In the genomic region with DNA sequence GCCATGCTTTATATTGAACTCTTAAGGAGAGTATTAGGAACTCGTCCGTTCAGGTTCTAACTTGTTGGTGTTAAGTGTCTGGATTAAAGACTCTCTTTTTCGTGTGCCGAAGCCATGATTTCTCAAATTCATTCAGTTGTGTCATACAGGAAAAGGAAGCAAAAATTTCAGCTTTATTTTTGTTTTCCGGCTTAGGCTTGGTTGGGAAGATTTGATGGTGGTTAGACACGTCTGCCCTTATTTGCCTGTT, we compare ENCODE assay signal across 8 cellular contexts. TPM values are rescaled to one million over a fixed set of nuclear protein-coding genes. Genes with fewer than 3 reads are reported as not detected.
DNase-seq lines count a peak whose midpoint lies in the region; ATAC-seq and TF ChIP-seq lines count a peak whose summit lies in the region.

No MANE protein-coding gene starts in this region.

- no peaks in the 10 kb centered on the region for H3K27me3 ChIP-seq in right atrium auricular region
- H3K27me3 ChIP-seq in iPS-20b (ENCODE audit: insufficient read depth, low read length): no peaks in the 10 kb centered on the region

- DNase-seq in right atrium auricular region (ENCODE audit: low spot score) (no peak), Right ventricle myocardium inferior (ENCODE audit: missing footprints) (no peak), NCI-H1930 (lab: John Stamatoyannopoulos, UW) (no peak)
- no peak for DNase-seq in activated T-helper 1 cell treated with anti-CD3 and anti-CD28 coated beads, Interleukin-12 subunit alpha, Interleukin-12 subunit beta, Interleukin-2, Interleukin-4 antibody, amounts not matched to agents 30 ng/mL and 10 ng/mL and 1 ng/mL, durations not matched to agents 14 hours and 24 hours and 36 hours (ENCODE audit: low spot score)
- DNase-seq in stimulated activated naive CD8-positive, alpha-beta T cell treated with anti-CD3 and anti-CD28 coated beads, Interleukin-15, amount 100 ng/mL, for 72 hours: no peak

- peak overlapping the region; percentile 96 for H3K27ac Mint-ChIP-seq in activated T-helper 1 cell treated with anti-CD3 and anti-CD28 coated beads, Interleukin-12 subunit alpha, Interleukin-12 subunit beta, Interleukin-2, Interleukin-4 antibody, amounts not matched to agents 30 ng/mL and 10 ng/mL and 1 ng/mL, durations not matched to agents 14 hours and 24 hours and 36 hours
- peak overlapping the region; percentile 92 to 95 for H3K27ac Mint-ChIP-seq in stimulated activated naive CD8-positive, alpha-beta T cell treated with anti-CD3 and anti-CD28 coated beads, Interleukin-15, amount 100 ng/mL, for 72 hours

- H3K4me3 ChIP-seq in right atrium auricular region: peak overlapping the region; percentile 64 to 70
- peak overlapping the region; percentile 83 for H3K4me3 ChIP-seq in iPS-20b (ENCODE audit: low read length)

- peaks cover 19% of the 10 kb centered on the region for H3K36me3 Mint-ChIP-seq in activated T-helper 1 cell treated with anti-CD3 and anti-CD28 coated beads, Interleukin-12 subunit alpha, Interleukin-12 subunit beta, Interleukin-2, Interleukin-4 antibody, amounts not matched to agents 30 ng/mL and 10 ng/mL and 1 ng/mL, durations not matched to agents 14 hours and 24 hours and 36 hours (ENCODE audit: low read depth)

- peaks cover 0 to 46% of the 10 kb centered on the region in 2 donors for H3K4me1 ChIP-seq in right atrium auricular region
- H3K4me1 ChIP-seq in iPS-20b (ENCODE audit: insufficient read depth, low read length): peaks cover 6% of the 10 kb centered on the region; the same call in 1 of the 2 replicates

- no peaks in the 10 kb centered on the region for H3K9me3 Mint-ChIP-seq in activated T-helper 1 cell treated with anti-CD3 and anti-CD28 coated beads, Interleukin-12 subunit alpha, Interleukin-12 subunit beta, Interleukin-2, Interleukin-4 antibody, amounts not matched to agents 30 ng/mL and 10 ng/mL and 1 ng/mL, durations not matched to agents 14 hours and 24 hours and 36 hours
- H3K9me3 Mint-ChIP-seq in stimulated activated naive CD8-positive, alpha-beta T cell treated with anti-CD3 and anti-CD28 coated beads, Interleukin-15, amount 100 ng/mL, for 72 hours: no peaks in the 10 kb centered on the region

- peak overlapping the region; percentile 76 for H3K9ac ChIP-seq in iPS-20b (ENCODE audit: low read depth, low read length)

- peaks cover 45% of the 10 kb centered on the region for H3K4me1 Mint-ChIP-seq in activated T-helper 1 cell treated with anti-CD3 and anti-CD28 coated beads, Interleukin-12 subunit alpha, Interleukin-12 subunit beta, Interleukin-2, Interleukin-4 antibody, amounts not matched to agents 30 ng/mL and 10 ng/mL and 1 ng/mL, durations not matched to agents 14 hours and 24 hours and 36 hours (ENCODE audit: low read depth)
- peaks cover 48% of the 10 kb centered on the region for H3K4me1 Mint-ChIP-seq in stimulated activated naive CD8-positive, alpha-beta T cell treated with anti-CD3 and anti-CD28 coated beads, Interleukin-15, amount 100 ng/mL, for 72 hours

- intact Hi-C loops in Right ventricle myocardium inferior (cut with DNase I): no loop called here
- intact Hi-C loops in activated T-helper 1 cell treated with anti-CD3 and anti-CD28 coated beads, Interleukin-12 subunit alpha, Interleukin-12 subunit beta, Interleukin-2, Interleukin-4 antibody, amounts not matched to agents 30 ng/mL and 10 ng/mL and 1 ng/mL, durations not matched to agents 14 hours and 24 hours and 36 hours (cut with micrococcal nuclease): loop anchor here (1.0 to 5.0 kb wide), 7 partner anchors 23 to 359 kb away; a partner anchor contains a TSS

- H3K27me3 Mint-ChIP-seq in activated T-helper 1 cell treated with anti-CD3 and anti-CD28 coated beads, Interleukin-12 subunit alpha, Interleukin-12 subunit beta, Interleukin-2, Interleukin-4 antibody, amounts not matched to agents 30 ng/mL and 10 ng/mL and 1 ng/mL, durations not matched to agents 14 hours and 24 hours and 36 hours (ENCODE audit: insufficient read depth): no peaks in the 10 kb centered on the region
- no peaks in the 10 kb centered on the region for H3K27me3 Mint-ChIP-seq in stimulated activated naive CD8-positive, alpha-beta T cell treated with anti-CD3 and anti-CD28 coated beads, Interleukin-15, amount 100 ng/mL, for 72 hours

- no peak for TF ChIP-seq CTCF in right atrium auricular region (IDR thresholded peaks at IDR 0.05)

- peaks cover 7% of the 10 kb centered on the region for H3K36me3 ChIP-seq in right atrium auricular region
- peaks cover 6% of the 10 kb centered on the region for H3K36me3 ChIP-seq in iPS-20b (ENCODE audit: insufficient read depth, low read depth, low read length)

- ATAC-seq in Right ventricle myocardium inferior (no peak), HG02852 (IDR thresholded peaks at IDR 0.05; ENCODE audit: unreplicated experiment) (no peak), GM18858 (IDR thresholded peaks at IDR 0.05; ENCODE audit: unreplicated experiment) (no peak)
- no peak for ATAC-seq in stimulated activated naive CD8-positive, alpha-beta T cell treated with anti-CD3 and anti-CD28 coated beads, Interleukin-15, amount 100 ng/mL, for 72 hours

- peak overlapping the region; percentile 76 to 77 for H3K27ac ChIP-seq in right atrium auricular region
- H3K27ac ChIP-seq in iPS-20b (ENCODE audit: low read length): no peak overlapping the region

- H3K9me3 ChIP-seq in right atrium auricular region: no peaks in the 10 kb centered on the region
- no peaks in the 10 kb centered on the region for H3K9me3 ChIP-seq in iPS-20b (ENCODE audit: insufficient read depth, low read depth, low read length)

- H3K4me3 Mint-ChIP-seq in activated T-helper 1 cell treated with anti-CD3 and anti-CD28 coated beads, Interleukin-12 subunit alpha, Interleukin-12 subunit beta, Interleukin-2, Interleukin-4 antibody, amounts not matched to agents 30 ng/mL and 10 ng/mL and 1 ng/mL, durations not matched to agents 14 hours and 24 hours and 36 hours: peak overlapping the region; percentile 89
- H3K4me3 Mint-ChIP-seq in stimulated activated naive CD8-positive, alpha-beta T cell treated with anti-CD3 and anti-CD28 coated beads, Interleukin-15, amount 100 ng/mL, for 72 hours: peak overlapping the region; percentile 87 to 92

RNA-seq across cellular contexts. Expression of a gene that starts 0.9 kb away (rescaled TPM):
- total RNA-seq in right atrium auricular region (10 to 100 TPM; 41.2 to 43.8 TPM), Right ventricle myocardium inferior (41.4 TPM)
- total RNA-seq in activated T-helper 1 cell treated with anti-CD3 and anti-CD28 coated beads, Interleukin-12 subunit alpha, Interleukin-12 subunit beta, Interleukin-2, Interleukin-4 antibody, amounts not matched to agents 30 ng/mL and 10 ng/mL and 1 ng/mL, durations not matched to agents 14 hours and 24 hours and 36 hours: 47.5 and 48.2 TPM in 2 replicates

RNA-seq across cellular contexts. Expression of a gene that starts 30.7 kb away (rescaled TPM):
- total RNA-seq in right atrium auricular region: 10 to 100 TPM; 80.6 to 84.0 TPM
- 78.0 TPM for total RNA-seq in Right ventricle myocardium inferior
- total RNA-seq in activated T-helper 1 cell treated with anti-CD3 and anti-CD28 coated beads, Interleukin-12 subunit alpha, Interleukin-12 subunit beta, Interleukin-2, Interleukin-4 antibody, amounts not matched to agents 30 ng/mL and 10 ng/mL and 1 ng/mL, durations not matched to agents 14 hours and 24 hours and 36 hours: 65.9 and 73.2 TPM in 2 replicates

RNA-seq across cellular contexts. Expression of a gene that starts 34.5 kb away (rescaled TPM):
- total RNA-seq in right atrium auricular region (not detected), Right ventricle myocardium inferior (not detected)
- not detected in 2 replicates for total RNA-seq in activated T-helper 1 cell treated with anti-CD3 and anti-CD28 coated beads, Interleukin-12 subunit alpha, Interleukin-12 subunit beta, Interleukin-2, Interleukin-4 antibody, amounts not matched to agents 30 ng/mL and 10 ng/mL and 1 ng/mL, durations not matched to agents 14 hours and 24 hours and 36 hours
